Comparison of ENCODE assay signal across 30 cellular contexts in the genomic region with DNA sequence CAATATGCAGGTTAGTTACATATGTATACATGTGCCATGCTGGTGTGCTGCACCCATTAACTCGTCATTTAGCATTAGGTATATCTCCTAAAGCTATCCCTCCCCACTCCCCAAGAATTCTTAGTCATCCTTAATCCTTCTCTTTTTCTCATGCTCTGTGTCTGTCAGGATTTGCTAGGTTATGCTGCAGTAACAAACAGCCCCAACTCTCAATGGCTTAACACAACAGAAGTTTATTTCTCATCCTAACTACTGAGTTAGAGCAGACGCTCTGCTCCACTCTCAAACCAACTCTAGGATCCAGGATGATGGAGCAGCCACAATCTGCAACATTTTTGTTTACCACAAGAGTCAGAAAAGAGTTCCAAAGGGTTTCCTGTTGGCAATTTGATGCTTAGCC.
"Had no signal": no experiment of that assay in that cellular context is flagged by ENCODE, and none has a peak within 500 bp of the region (broad histone marks: within the 10 kb centered on the region; RNA-seq: fewer than 3 reads in every experiment).

No MANE protein-coding gene starts in this region.

- ATAC-seq: naive thymus-derived CD8-positive, alpha-beta T cell; pancreas; right cardiac atrium; sciatic nerve; stimulated activated memory B cell treated with anti-CD40 and anti-IgM and Interleukin-4, amounts not matched to agents 10 μg/mL and 1 μg/mL and 100 μg/mL, for 72 hours; stimulated activated naive CD8-positive, alpha-beta T cell treated with anti-CD3 and anti-CD28 coated beads, Interleukin-15, amount 100 ng/mL, for 72 hours; stimulated activated naive CD8-positive, alpha-beta T cell treated with anti-CD3 and anti-CD28 coated beads, Interleukin-15, Interleukin-2, amounts not matched to agents 100 U/mL and 50 U/mL, for 24 hours; upper lobe of right lung had no signal

- H3K36me3 ChIP-seq: neutrophil, pancreas, prostate gland, spleen, suprapubic skin, tibial artery, transverse colon, upper lobe of right lung, uterus had no signal

- H3K27ac ChIP-seq: neutrophil, pancreas, prostate gland, skin epidermis, spleen, suprapubic skin, testis, tibial artery, transverse colon, upper lobe of right lung, uterus had no signal

- H3K27me3 ChIP-seq: neutrophil, pancreas, spleen, suprapubic skin, testis, tibial artery, transverse colon, upper lobe of right lung, uterus had no signal

- H3K9me3 ChIP-seq: neutrophil, pancreas, prostate gland, suprapubic skin, testis, transverse colon, upper lobe of right lung, uterus had no signal

- H3K4me2 ChIP-seq: smooth muscle cell had no signal

- H3K4me1 Mint-ChIP-seq: naive B cell had no signal

- H3K4me1 ChIP-seq: pancreas, prostate gland, spleen, transverse colon, upper lobe of right lung, uterus had no signal

- H3K4me3 Mint-ChIP-seq: naive B cell; naive thymus-derived CD8-positive, alpha-beta T cell; nephron progenitor cell; neural crest cell; stimulated activated memory B cell treated with anti-CD40 and anti-IgM and Interleukin-4, amounts not matched to agents 10 μg/mL and 1 μg/mL and 100 μg/mL, for 72 hours; stimulated activated naive CD8-positive, alpha-beta T cell treated with anti-CD3 and anti-CD28 coated beads, Interleukin-15, amount 100 ng/mL, for 72 hours; type B pancreatic cell had no signal

- H3K27me3 Mint-ChIP-seq: stimulated activated memory B cell treated with anti-CD40 and anti-IgM and Interleukin-4, amounts not matched to agents 10 μg/mL and 1 μg/mL and 100 μg/mL, for 72 hours; type B pancreatic cell had no signal

- H3K36me3 Mint-ChIP-seq: stimulated activated memory B cell treated with anti-CD40 and anti-IgM and Interleukin-4, amounts not matched to agents 10 μg/mL and 1 μg/mL and 100 μg/mL, for 72 hours; type B pancreatic cell had no signal

- FAIRE-seq: pancreas had no signal

- DNase-seq: naive B cell; naive thymus-derived CD8-positive, alpha-beta T cell; nephron progenitor cell; nucleus accumbens; pancreas; right cardiac atrium; spleen; stimulated activated CD4-positive, alpha-beta T cell treated with anti-CD3 and anti-CD28 coated beads, Interleukin-12 subunit alpha, Interleukin-12 subunit beta, amount 100 ng/mL, for 4 hours; stimulated activated CD4-positive, alpha-beta T cell treated with anti-CD3 and anti-CD28 coated beads, Interleukin-1b, Interleukin-23, amount 100 ng/mL, for 48 hours; stimulated activated CD4-positive, alpha-beta T cell treated with anti-CD3 and anti-CD28 coated beads, Interleukin-4, amount 100 ng/mL, for 1 hour; stimulated activated CD4-positive, alpha-beta T cell treated with anti-CD3 and anti-CD28 coated beads, Interleukin-4, amount 100 ng/mL, for 4 hours; stimulated activated CD8-positive, alpha-beta memory T cell treated with anti-CD3 and anti-CD28 coated beads, Interleukin-4, amount 100 ng/mL, for 48 hours; stimulated activated naive CD4-positive, alpha-beta T cell; stimulated activated naive CD8-positive, alpha-beta T cell treated with anti-CD3 and anti-CD28 coated beads, Interleukin-15, amount 100 ng/mL, for 72 hours; stimulated activated naive CD8-positive, alpha-beta T cell treated with anti-CD3 and anti-CD28 coated beads, Interleukin-15, Interleukin-2, amounts not matched to agents 100 U/mL and 50 U/mL, for 24 hours; substantia nigra; testis; tibial artery; transverse colon; upper lobe of right lung; uterus had no signal

- H3K4me3 ChIP-seq: pancreas, prostate gland, skin epidermis, smooth muscle cell, spleen, suprapubic skin, testis, tibial artery, transverse colon, upper lobe of right lung, uterus had no signal

- H3K27ac Mint-ChIP-seq: naive B cell; naive thymus-derived CD8-positive, alpha-beta T cell; nephron progenitor cell; stimulated activated memory B cell treated with anti-CD40 and anti-IgM and Interleukin-4, amounts not matched to agents 10 μg/mL and 1 μg/mL and 100 μg/mL, for 72 hours; stimulated activated naive CD8-positive, alpha-beta T cell treated with anti-CD3 and anti-CD28 coated beads, Interleukin-15, amount 100 ng/mL, for 72 hours; type B pancreatic cell had no signal
